Comparison of ENCODE assay signal across 15 cellular contexts in genomic region chr9:18072967-18073366, GRCh38.
A peak's percentile ranks its signal among the peaks of the same experiment; 100 is the strongest.
DNase-seq lines count a peak whose midpoint lies in the region; ATAC-seq, FAIRE-seq and TF ChIP-seq lines count a peak whose summit lies in the region.
"Had no signal": no experiment of that assay in that cellular context is flagged by ENCODE, and none has a peak within 500 bp of the region (broad histone marks: within the 10 kb centered on the region; RNA-seq: fewer than 3 reads in every experiment).

No MANE protein-coding gene starts in this region.

- TF ChIP-seq CTCF in AG10803 (conservative IDR thresholded peaks at IDR 0.05; ENCODE audit: low read length) (no peak), kidney (IDR thresholded peaks at IDR 0.05; ENCODE audit: borderline replicate concordance, extremely low read depth, insufficient read depth) (no peak), transverse colon (IDR thresholded peaks at IDR 0.05) (no peak), PC-3 (conservative IDR thresholded peaks at IDR 0.05; ENCODE audit: low read depth, low read length) (no peak)

- H3K4me1 ChIP-seq in kidney (ENCODE audit: control insufficient read depth in 1 of 2, insufficient read depth in 1 of 2, low read depth in 1 of 2, low read length in 2 of 2) (no peaks in the 10 kb centered on the region), transverse colon (peaks cover 0 to 48% (median 25%) of the 10 kb centered on the region in 4 donors), PC-3 (ENCODE audit: insufficient read depth, low read length) (peaks cover 23% of the 10 kb centered on the region)

- no TSS peak for BruUV-seq in PC-3 (replicated peaks; lab: Mats Ljungman, UMichigan)

- in situ Hi-C loops in transverse colon (cut with MboI; ENCODE audit: low pct_ligation_motif_present in 1 of 4, low pct_unique_long_range_greater_than_20kb in 1 of 4, low sequenced_read_pairs in 3 of 4): no loop called here

- no peak overlapping the region for H3K4me3 ChIP-seq in AG10803 (ENCODE audit: low read length)
- no peak overlapping the region for H3K4me3 ChIP-seq in kidney (ENCODE audit: low read length in 2 of 2)
- no peak overlapping the region for H3K4me3 ChIP-seq in transverse colon
- H3K4me3 ChIP-seq in PC-3 (ENCODE audit: low read length): no peak overlapping the region
- H3K4me3 ChIP-seq: BLaER1 treated with 17β-estradiol and CSF1 and Interleukin-3, amounts not matched to agents 10 nM and 100 nM; GM12878; GM23338 had no signal

- POLR2A ChIA-PET in PC-3 (lab: Charles Lee; ENCODE audit: unreplicated experiment): no interaction called here

- H3K27me3 ChIP-seq in transverse colon: no peaks in the 10 kb centered on the region
- no peaks in the 10 kb centered on the region for H3K27me3 ChIP-seq in PC-3 (ENCODE audit: low read length)
- H3K27me3 ChIP-seq: BLaER1 treated with 17β-estradiol and CSF1 and Interleukin-3, amounts not matched to agents 10 nM and 100 nM had no signal

- peak; percentile 7 for DNase-seq in AG10803 (ENCODE audit: low read depth)
- DNase-seq in NCI-H82 (lab: John Stamatoyannopoulos, UW): peak; percentile 66
- DNase-seq in kidney: peak; percentile 79
- DNase-seq in transverse colon: no peak
- no peak for DNase-seq in HT-29 (ENCODE audit: low spot score)
- DNase-seq in PC-3: no peak
- DNase-seq: CD4-positive, CD25-positive, alpha-beta regulatory T cell; H7; IMR-90 had no signal

- no peaks in the 10 kb centered on the region for H4K20me1 ChIP-seq in PC-3 (ENCODE audit: low read length)
- H4K20me1 ChIP-seq: BLaER1 treated with 17β-estradiol and CSF1 and Interleukin-3, amounts not matched to agents 10 nM and 100 nM had no signal

- no peak overlapping the region for H3K9ac ChIP-seq in kidney (ENCODE audit: low read length in 2 of 2)
- H3K9ac ChIP-seq in PC-3 (ENCODE audit: low read length): no peak overlapping the region
- H3K9ac ChIP-seq: BLaER1 treated with 17β-estradiol and CSF1 and Interleukin-3, amounts not matched to agents 10 nM and 100 nM had no signal

- WGBS in transverse colon (ENCODE audit: low coverage in 1 of 2), 2 donors: 80 to 83% methylated on average over 4 to 5 of the region's 5 CpGs

- H3K9me3 ChIP-seq in kidney (ENCODE audit: control insufficient read depth in 1 of 2, low read length in 2 of 2) (no peaks in the 10 kb centered on the region), transverse colon (no peaks in the 10 kb centered on the region), PC-3 (ENCODE audit: low read length) (no peaks in the 10 kb centered on the region)
- H3K9me3 ChIP-seq: BLaER1 treated with 17β-estradiol and CSF1 and Interleukin-3, amounts not matched to agents 10 nM and 100 nM had no signal

- H3K9me2 ChIP-seq in PC-3 (replicated peaks; ENCODE audit: low read length): no peaks in the 10 kb centered on the region

- no peak for TF ChIP-seq EP300 in transverse colon (IDR thresholded peaks at IDR 0.05; ENCODE audit: low read depth)

- H2AFZ ChIP-seq in PC-3 (ENCODE audit: low read length): no peak overlapping the region
- H2AFZ ChIP-seq: GM23338 had no signal

- intact Hi-C loops in kidney (cut with DNase I): no loop called here
- intact Hi-C loops in transverse colon (cut with DNase I; ENCODE audit: low total_unique reads): no loop called here
- intact Hi-C loops in PC-3 (cut with micrococcal nuclease): no loop called here

- H3K79me2 ChIP-seq in PC-3 (ENCODE audit: low read length): no peaks in the 10 kb centered on the region

- TF ChIP-seq POLR2A in transverse colon (IDR thresholded peaks at IDR 0.05): no peak

- CTCF ChIA-PET in PC-3 (lab: Charles Lee): no interaction called here

- ATAC-seq in PC-3 (no peak), GM18520 (IDR thresholded peaks at IDR 0.05; ENCODE audit: unreplicated experiment) (no peak)
- ATAC-seq: GM12878, GM23338 had no signal

- H3K36me3 ChIP-seq in kidney (ENCODE audit: control insufficient read depth in 1 of 2, insufficient read depth in 2 of 2, low read length in 2 of 2) (no peaks in the 10 kb centered on the region), transverse colon (no peaks in the 10 kb centered on the region), PC-3 (ENCODE audit: low read depth, low read length) (no peaks in the 10 kb centered on the region)
- H3K36me3 ChIP-seq: BLaER1 treated with 17β-estradiol and CSF1 and Interleukin-3, amounts not matched to agents 10 nM and 100 nM had no signal

- H3K27ac ChIP-seq in kidney (ENCODE audit: low read depth in 2 of 2, low read length in 2 of 2) (no peak overlapping the region), transverse colon (peak overlapping the region; percentile 36 to 79 (median 64)), PC-3 (ENCODE audit: low read length) (no peak overlapping the region)
- H3K27ac ChIP-seq: 22Rv1; BLaER1 treated with 17β-estradiol and CSF1 and Interleukin-3, amounts not matched to agents 10 nM and 100 nM had no signal

- no peak overlapping the region for H3K4me2 ChIP-seq in PC-3 (ENCODE audit: low read length)
- H3K4me2 ChIP-seq: BLaER1 treated with 17β-estradiol and CSF1 and Interleukin-3, amounts not matched to agents 10 nM and 100 nM; GM23338 had no signal

- H3F3A ChIP-seq in PC-3 (ENCODE audit: low read length, unreplicated experiment): no peaks in the 10 kb centered on the region

- no peak for FAIRE-seq in kidney (lab: Jason Lieb, UNC)
- FAIRE-seq: GM12878, GM18507 had no signal

Comparison
In these comparisons a context has a peak if more than half of its experiments do, and no peak if none do; other contexts are left out.
1. DNase-seq: peak in AG10803 (single experiment), NCI-H82 (single experiment) and kidney (single experiment); none in transverse colon (single experiment), HT-29 (single experiment) and PC-3 (single experiment).
2. H3K27ac ChIP-seq: peak in transverse colon (4 of 4); none in kidney (0 of 2) and PC-3 (single experiment).